In the genomic region with DNA sequence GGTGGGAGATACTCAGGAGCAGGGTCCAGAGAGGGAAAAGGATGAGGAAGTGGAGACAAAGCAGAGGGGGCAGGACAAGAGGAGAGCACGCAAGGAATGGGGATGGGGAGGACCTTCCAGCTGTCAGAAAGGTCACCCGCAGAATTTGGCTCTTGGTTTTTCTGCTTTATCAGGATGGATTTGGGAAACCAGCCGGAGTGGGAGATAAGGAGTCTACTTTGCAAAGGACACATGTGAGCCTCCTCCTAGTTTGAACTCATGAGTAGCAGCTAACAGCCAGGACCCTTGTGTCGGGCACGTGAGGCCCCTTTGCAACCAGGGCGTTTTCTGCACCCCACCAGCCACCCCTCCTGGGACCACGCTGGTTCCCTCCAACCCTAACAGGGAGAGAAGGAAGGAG, we compare ENCODE assay signal across 1 cellular context.
A peak's percentile ranks its signal among the peaks of the same experiment; 100 is the strongest.
TF ChIP-seq lines count a peak whose summit lies in the region.

No MANE protein-coding gene starts in this region.

TF ChIP-seq in K562, 482 proteins besides CTCF, POLR2A, EP300 and RAD21 (continued from another document and continues in another):
- TF ChIP-seq, protein P1, sequence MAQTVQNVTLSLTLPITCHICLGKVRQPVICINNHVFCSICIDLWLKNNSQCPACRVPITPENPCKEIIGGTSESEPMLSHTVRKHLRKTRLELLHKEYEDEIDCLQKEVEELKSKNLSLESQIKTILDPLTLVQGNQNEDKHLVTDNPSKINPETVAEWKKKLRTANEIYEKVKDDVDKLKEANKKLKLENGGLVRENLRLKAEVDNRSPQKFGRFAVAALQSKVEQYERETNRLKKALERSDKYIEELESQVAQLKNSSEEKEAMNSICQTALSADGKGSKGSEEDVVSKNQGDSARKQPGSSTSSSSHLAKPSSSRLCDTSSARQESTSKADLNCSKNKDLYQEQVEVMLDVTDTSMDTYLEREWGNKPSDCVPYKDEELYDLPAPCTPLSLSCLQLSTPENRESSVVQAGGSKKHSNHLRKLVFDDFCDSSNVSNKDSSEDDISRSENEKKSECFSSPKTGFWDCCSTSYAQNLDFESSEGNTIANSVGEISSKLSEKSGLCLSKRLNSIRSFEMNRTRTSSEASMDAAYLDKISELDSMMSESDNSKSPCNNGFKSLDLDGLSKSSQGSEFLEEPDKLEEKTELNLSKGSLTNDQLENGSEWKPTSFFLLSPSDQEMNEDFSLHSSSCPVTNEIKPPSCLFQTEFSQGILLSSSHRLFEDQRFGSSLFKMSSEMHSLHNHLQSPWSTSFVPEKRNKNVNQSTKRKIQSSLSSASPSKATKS (CRISPR knock-in tag; IDR thresholded peaks at IDR 0.05) = no peak
- no peak for TF ChIP-seq PTBP1 (IDR thresholded peaks at IDR 0.05; ENCODE audit: low read depth, low read length)
- TF ChIP-seq ZNF584 (CRISPR knock-in tag; IDR thresholded peaks at IDR 0.05; ENCODE audit: low read depth) = no peak
- no peak for TF ChIP-seq RFX5 (IDR thresholded peaks at IDR 0.05; ENCODE audit: low read depth, low read length)
- TF ChIP-seq MED1 (CRISPR knock-in tag; IDR thresholded peaks at IDR 0.05; ENCODE audit: borderline replicate concordance) = no peak
- TF ChIP-seq MXI1 (IDR thresholded peaks at IDR 0.05; ENCODE audit: low read depth, low read length) = no peak
- peak; percentile 27 for TF ChIP-seq CCNT2 (IDR thresholded peaks at IDR 0.05; ENCODE audit: borderline replicate concordance, extremely low read depth, insufficient read length, low read depth, low read length)
- no peak for TF ChIP-seq DNMT1 (IDR thresholded peaks at IDR 0.05)
- no peak for TF ChIP-seq SUPT5H (IDR thresholded peaks at IDR 0.05)
- TF ChIP-seq NCOA1 (IDR thresholded peaks at IDR 0.05; ENCODE audit: low read depth) = no peak
- no peak for TF ChIP-seq GABPB1 (CRISPR knock-in tag; IDR thresholded peaks at IDR 0.05)
- peak; percentile 67 for TF ChIP-seq CBFA2T2 (conservative IDR thresholded peaks at IDR 0.05)
- no peak for TF ChIP-seq ZKSCAN8 (CRISPR knock-in tag; IDR thresholded peaks at IDR 0.05)
- TF ChIP-seq ZNF3 (CRISPR knock-in tag; IDR thresholded peaks at IDR 0.05) = no peak
- TF ChIP-seq ASH1L (IDR thresholded peaks at IDR 0.05; ENCODE audit: borderline replicate concordance, low read depth, partially characterized antibody) = no peak
- no peak for TF ChIP-seq ZNF280A (IDR thresholded peaks at IDR 0.05; ENCODE audit: low read depth, partially characterized antibody)
- no peak for TF ChIP-seq SAFB2 (IDR thresholded peaks at IDR 0.05; ENCODE audit: borderline replicate concordance, low read depth, low read length, severe bottlenecking)
- peak; percentile 66 for TF ChIP-seq KLF16 (IDR thresholded peaks at IDR 0.05)
- peak; percentile 96 for TF ChIP-seq LCOR (CRISPR knock-in tag; IDR thresholded peaks at IDR 0.05)
- no peak for TF ChIP-seq HNRNPK (IDR thresholded peaks at IDR 0.05; ENCODE audit: low read depth, low read length, poor library complexity, severe bottlenecking)
- no peak for TF ChIP-seq SREBF2 (CRISPR knock-in tag; IDR thresholded peaks at IDR 0.05)
- TF ChIP-seq ZNF717 (CRISPR knock-in tag; IDR thresholded peaks at IDR 0.05) = no peak
- no peak for TF ChIP-seq TOE1 (IDR thresholded peaks at IDR 0.05; ENCODE audit: borderline replicate concordance)
- no peak for TF ChIP-seq TOE1 (CRISPR knock-in tag; IDR thresholded peaks at IDR 0.05; ENCODE audit: borderline replicate concordance, low read depth)
- no peak for TF ChIP-seq ARID2 (IDR thresholded peaks at IDR 0.05)
- TF ChIP-seq, protein P2, sequence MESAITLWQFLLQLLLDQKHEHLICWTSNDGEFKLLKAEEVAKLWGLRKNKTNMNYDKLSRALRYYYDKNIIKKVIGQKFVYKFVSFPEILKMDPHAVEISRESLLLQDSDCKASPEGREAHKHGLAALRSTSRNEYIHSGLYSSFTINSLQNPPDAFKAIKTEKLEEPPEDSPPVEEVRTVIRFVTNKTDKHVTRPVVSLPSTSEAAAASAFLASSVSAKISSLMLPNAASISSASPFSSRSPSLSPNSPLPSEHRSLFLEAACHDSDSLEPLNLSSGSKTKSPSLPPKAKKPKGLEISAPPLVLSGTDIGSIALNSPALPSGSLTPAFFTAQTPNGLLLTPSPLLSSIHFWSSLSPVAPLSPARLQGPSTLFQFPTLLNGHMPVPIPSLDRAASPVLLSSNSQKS (CRISPR knock-in tag; IDR thresholded peaks at IDR 0.05) = no peak
- TF ChIP-seq SRF (CRISPR knock-in tag; IDR thresholded peaks at IDR 0.05) = no peak
- TF ChIP-seq BDP1 (IDR thresholded peaks at IDR 0.05; ENCODE audit: insufficient read depth, insufficient read length) = no peak
- no peak for TF ChIP-seq GABPA (tag; conservative IDR thresholded peaks at IDR 0.05; ENCODE audit: low read depth)
- no peak for TF ChIP-seq U2AF1 (optimal IDR thresholded peaks at IDR 0.05; ENCODE audit: low read depth, low read length)
- no peak for TF ChIP-seq JUN (IDR thresholded peaks at IDR 0.05; ENCODE audit: borderline replicate concordance, low read depth, low read length)
- TF ChIP-seq JUN (CRISPR knock-in tag; IDR thresholded peaks at IDR 0.05; ENCODE audit: borderline replicate concordance) = no peak
- TF ChIP-seq ZNF263 (CRISPR knock-in tag; IDR thresholded peaks at IDR 0.05; ENCODE audit: borderline replicate concordance) = peak; percentile 83
- TF ChIP-seq MYC (IDR thresholded peaks at IDR 0.05; ENCODE audit: low read depth, low read length) = peak; percentile 77
- no peak for TF ChIP-seq MYC (CRISPR knock-in tag; IDR thresholded peaks at IDR 0.05; ENCODE audit: borderline replicate concordance, low read depth)
- peak; percentile 56 to 58; a peak in 2 of 4 replicates for TF ChIP-seq KDM1A (IDR thresholded peaks at IDR 0.05)
- TF ChIP-seq ESRRA (IDR thresholded peaks at IDR 0.05; ENCODE audit: borderline replicate concordance, low read depth) = peak; percentile 85
- TF ChIP-seq, protein P3, sequence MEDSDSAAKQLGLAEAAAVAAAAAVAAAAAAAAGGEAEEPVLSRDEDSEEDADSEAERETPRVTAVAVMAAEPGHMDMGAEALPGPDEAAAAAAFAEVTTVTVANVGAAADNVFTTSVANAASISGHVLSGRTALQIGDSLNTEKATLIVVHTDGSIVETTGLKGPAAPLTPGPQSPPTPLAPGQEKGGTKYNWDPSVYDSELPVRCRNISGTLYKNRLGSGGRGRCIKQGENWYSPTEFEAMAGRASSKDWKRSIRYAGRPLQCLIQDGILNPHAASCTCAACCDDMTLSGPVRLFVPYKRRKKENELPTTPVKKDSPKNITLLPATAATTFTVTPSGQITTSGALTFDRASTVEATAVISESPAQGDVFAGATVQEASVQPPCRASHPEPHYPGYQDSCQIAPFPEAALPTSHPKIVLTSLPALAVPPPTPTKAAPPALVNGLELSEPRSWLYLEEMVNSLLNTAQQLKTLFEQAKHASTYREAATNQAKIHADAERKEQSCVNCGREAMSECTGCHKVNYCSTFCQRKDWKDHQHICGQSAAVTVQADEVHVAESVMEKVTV (CRISPR knock-in tag; IDR thresholded peaks at IDR 0.05) = no peak
- TF ChIP-seq, protein P4, sequence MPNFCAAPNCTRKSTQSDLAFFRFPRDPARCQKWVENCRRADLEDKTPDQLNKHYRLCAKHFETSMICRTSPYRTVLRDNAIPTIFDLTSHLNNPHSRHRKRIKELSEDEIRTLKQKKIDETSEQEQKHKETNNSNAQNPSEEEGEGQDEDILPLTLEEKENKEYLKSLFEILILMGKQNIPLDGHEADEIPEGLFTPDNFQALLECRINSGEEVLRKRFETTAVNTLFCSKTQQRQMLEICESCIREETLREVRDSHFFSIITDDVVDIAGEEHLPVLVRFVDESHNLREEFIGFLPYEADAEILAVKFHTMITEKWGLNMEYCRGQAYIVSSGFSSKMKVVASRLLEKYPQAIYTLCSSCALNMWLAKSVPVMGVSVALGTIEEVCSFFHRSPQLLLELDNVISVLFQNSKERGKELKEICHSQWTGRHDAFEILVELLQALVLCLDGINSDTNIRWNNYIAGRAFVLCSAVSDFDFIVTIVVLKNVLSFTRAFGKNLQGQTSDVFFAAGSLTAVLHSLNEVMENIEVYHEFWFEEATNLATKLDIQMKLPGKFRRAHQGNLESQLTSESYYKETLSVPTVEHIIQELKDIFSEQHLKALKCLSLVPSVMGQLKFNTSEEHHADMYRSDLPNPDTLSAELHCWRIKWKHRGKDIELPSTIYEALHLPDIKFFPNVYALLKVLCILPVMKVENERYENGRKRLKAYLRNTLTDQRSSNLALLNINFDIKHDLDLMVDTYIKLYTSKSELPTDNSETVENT (CRISPR knock-in tag; IDR thresholded peaks at IDR 0.05) = no peak
- no peak for TF ChIP-seq MAFG (tag; conservative IDR thresholded peaks at IDR 0.05)
- TF ChIP-seq, protein P5, sequence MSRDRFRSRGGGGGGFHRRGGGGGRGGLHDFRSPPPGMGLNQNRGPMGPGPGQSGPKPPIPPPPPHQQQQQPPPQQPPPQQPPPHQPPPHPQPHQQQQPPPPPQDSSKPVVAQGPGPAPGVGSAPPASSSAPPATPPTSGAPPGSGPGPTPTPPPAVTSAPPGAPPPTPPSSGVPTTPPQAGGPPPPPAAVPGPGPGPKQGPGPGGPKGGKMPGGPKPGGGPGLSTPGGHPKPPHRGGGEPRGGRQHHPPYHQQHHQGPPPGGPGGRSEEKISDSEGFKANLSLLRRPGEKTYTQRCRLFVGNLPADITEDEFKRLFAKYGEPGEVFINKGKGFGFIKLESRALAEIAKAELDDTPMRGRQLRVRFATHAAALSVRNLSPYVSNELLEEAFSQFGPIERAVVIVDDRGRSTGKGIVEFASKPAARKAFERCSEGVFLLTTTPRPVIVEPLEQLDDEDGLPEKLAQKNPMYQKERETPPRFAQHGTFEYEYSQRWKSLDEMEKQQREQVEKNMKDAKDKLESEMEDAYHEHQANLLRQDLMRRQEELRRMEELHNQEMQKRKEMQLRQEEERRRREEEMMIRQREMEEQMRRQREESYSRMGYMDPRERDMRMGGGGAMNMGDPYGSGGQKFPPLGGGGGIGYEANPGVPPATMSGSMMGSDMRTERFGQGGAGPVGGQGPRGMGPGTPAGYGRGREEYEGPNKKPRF (IDR thresholded peaks at IDR 0.05; ENCODE audit: low read depth, low read length) = no peak
- TF ChIP-seq, protein P6, sequence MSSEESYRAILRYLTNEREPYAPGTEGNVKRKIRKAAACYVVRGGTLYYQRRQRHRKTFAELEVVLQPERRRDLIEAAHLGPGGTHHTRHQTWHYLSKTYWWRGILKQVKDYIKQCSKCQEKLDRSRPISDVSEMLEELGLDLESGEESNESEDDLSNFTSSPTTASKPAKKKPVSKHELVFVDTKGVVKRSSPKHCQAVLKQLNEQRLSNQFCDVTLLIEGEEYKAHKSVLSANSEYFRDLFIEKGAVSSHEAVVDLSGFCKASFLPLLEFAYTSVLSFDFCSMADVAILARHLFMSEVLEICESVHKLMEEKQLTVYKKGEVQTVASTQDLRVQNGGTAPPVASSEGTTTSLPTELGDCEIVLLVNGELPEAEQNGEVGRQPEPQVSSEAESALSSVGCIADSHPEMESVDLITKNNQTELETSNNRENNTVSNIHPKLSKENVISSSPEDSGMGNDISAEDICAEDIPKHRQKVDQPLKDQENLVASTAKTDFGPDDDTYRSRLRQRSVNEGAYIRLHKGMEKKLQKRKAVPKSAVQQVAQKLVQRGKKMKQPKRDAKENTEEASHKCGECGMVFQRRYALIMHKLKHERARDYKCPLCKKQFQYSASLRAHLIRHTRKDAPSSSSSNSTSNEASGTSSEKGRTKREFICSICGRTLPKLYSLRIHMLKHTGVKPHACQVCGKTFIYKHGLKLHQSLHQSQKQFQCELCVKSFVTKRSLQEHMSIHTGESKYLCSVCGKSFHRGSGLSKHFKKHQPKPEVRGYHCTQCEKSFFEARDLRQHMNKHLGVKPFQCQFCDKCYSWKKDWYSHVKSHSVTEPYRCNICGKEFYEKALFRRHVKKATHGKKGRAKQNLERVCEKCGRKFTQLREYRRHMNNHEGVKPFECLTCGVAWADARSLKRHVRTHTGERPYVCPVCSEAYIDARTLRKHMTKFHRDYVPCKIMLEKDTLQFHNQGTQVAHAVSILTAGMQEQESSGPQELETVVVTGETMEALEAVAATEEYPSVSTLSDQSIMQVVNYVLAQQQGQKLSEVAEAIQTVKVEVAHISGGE (CRISPR knock-in tag; IDR thresholded peaks at IDR 0.05) = 0 out of 6 replicates have a peak, but pooled peaks of 1 of the 3 experiments have one; percentile 36
- TF ChIP-seq MCM7 (IDR thresholded peaks at IDR 0.05) = no peak
- no peak for TF ChIP-seq ZNF224 (CRISPR knock-in tag; IDR thresholded peaks at IDR 0.05)
- TF ChIP-seq, protein P7, sequence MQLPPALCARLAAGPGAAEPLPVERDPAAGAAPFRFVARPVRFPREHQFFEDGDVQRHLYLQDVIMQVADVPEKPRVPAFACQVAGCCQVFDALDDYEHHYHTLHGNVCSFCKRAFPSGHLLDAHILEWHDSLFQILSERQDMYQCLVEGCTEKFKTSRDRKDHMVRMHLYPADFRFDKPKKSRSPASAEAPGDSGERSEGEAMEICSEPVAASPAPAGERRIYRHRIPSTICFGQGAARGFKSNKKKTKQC (CRISPR knock-in tag; IDR thresholded peaks at IDR 0.05) = no peak
- TF ChIP-seq BHLHE40 (IDR thresholded peaks at IDR 0.05; ENCODE audit: low read length) = peak; percentile 91
- TF ChIP-seq SIN3A (IDR thresholded peaks at IDR 0.05; ENCODE audit: borderline replicate concordance in 2 of 2, control insufficient read depth in 1 of 2, low read depth in 2 of 2, low read length in 2 of 2) = no peak
- no peak for TF ChIP-seq ERF (CRISPR knock-in tag; IDR thresholded peaks at IDR 0.05)
- no peak for TF ChIP-seq RB1 (IDR thresholded peaks at IDR 0.05; ENCODE audit: low read depth)
- TF ChIP-seq PHTF2 (CRISPR knock-in tag; IDR thresholded peaks at IDR 0.05) = no peak
- no peak for TF ChIP-seq XRCC5 (IDR thresholded peaks at IDR 0.05; ENCODE audit: low read depth, low read length)
- no peak for TF ChIP-seq XRCC4 (IDR thresholded peaks at IDR 0.05; ENCODE audit: extremely low read depth, insufficient read depth, insufficient read length)
- no peak for TF ChIP-seq ZNF583 (CRISPR knock-in tag; IDR thresholded peaks at IDR 0.05)
- TF ChIP-seq ZNF778 (CRISPR knock-in tag; IDR thresholded peaks at IDR 0.05) = no peak
- no peak for TF ChIP-seq HNRNPUL1 (IDR thresholded peaks at IDR 0.05; ENCODE audit: low read length)
- no peak for TF ChIP-seq SMAD1 (IDR thresholded peaks at IDR 0.05; ENCODE audit: low read depth, low read length, partially characterized antibody)
- no peak for TF ChIP-seq ZNF707 (CRISPR knock-in tag; conservative IDR thresholded peaks at IDR 0.05)
- TF ChIP-seq ZNF253 (CRISPR knock-in tag; conservative IDR thresholded peaks at IDR 0.05) = no peak
- no peak for TF ChIP-seq TBL1XR1 (IDR thresholded peaks at IDR 0.05; ENCODE audit: low read length in 2 of 2)
